Comparison of ENCODE assay signal across 26 cellular contexts in the genomic region with DNA sequence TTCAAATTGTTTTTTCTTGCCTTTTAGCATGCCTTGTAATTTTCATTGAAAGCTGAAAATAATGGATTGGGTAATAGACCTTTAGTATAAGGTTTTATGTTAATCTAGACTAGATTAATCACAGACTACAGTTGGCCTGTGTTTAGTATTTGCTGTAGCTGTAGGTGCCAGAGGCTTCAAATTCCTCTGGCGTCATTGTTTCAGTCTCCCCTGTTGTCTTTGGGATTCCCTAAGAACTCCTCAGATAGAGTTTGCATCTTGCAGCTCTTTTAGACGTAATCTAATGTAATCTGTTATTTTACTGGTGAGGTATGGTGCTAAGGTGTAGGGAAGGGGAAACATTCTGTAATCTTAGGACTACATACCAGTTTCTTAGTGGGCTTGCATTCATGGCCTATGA.
DNase-seq lines count a peak whose midpoint lies in the region; ATAC-seq, FAIRE-seq and TF ChIP-seq lines count a peak whose summit lies in the region.
"Had no signal": no experiment of that assay in that cellular context is flagged by ENCODE, and none has a peak within 500 bp of the region (broad histone marks: within the 10 kb centered on the region; RNA-seq: fewer than 3 reads in every experiment).

No MANE protein-coding gene starts in this region.

- H3K4me2 ChIP-seq in mesendoderm (ENCODE audit: low read length) = no peak overlapping the region
- H3K4me2 ChIP-seq: BLaER1 had no signal

- peaks cover 6% of the 10 kb centered on the region for H3K36me3 Mint-ChIP-seq in endodermal cell (ENCODE audit: low read depth)
- H3K36me3 Mint-ChIP-seq in activated CD8-positive, alpha-beta T cell treated with anti-CD3 and anti-CD28 coated beads for 36 hours (ENCODE audit: low read depth) = no peaks in the 10 kb centered on the region
- H3K36me3 Mint-ChIP-seq: CD14-positive monocyte; CD4-positive, CD25-positive, alpha-beta regulatory T cell had no signal

- H3K4me3 ChIP-seq in endodermal cell (ENCODE audit: low read length) (peak overlapping the region; percentile 59), mesendoderm (ENCODE audit: low read length) (no peak overlapping the region), gastrocnemius medialis (no peak overlapping the region)
- H3K4me3 ChIP-seq: BLaER1 had no signal

- TF ChIP-seq POLR2A in GM12892 (IDR thresholded peaks at IDR 0.05; ENCODE audit: low read depth, low read length) (no peak), gastrocnemius medialis (IDR thresholded peaks at IDR 0.05) (no peak)

- DNase-seq in GM12892 (ENCODE audit: insufficient read length) = no peak
- no peak for DNase-seq in endodermal cell
- DNase-seq in mesendoderm = peak; percentile 72
- DNase-seq in cerebellum (ENCODE audit: low spot score) = no peak
- no peak for DNase-seq in activated CD8-positive, alpha-beta T cell treated with anti-CD3 and anti-CD28 coated beads for 36 hours
- no peak for DNase-seq in gastrocnemius medialis
- no peak for DNase-seq in GM19238 (ENCODE audit: insufficient read length, low spot score)
- DNase-seq: 8988T; ACHN; BE2C; C1 segment of cervical spinal cord; CD4-positive, alpha-beta memory T cell; CD4-positive, CD25-positive, alpha-beta regulatory T cell; CD8-positive, alpha-beta memory T cell; COR-L47; DMS 273 treated with DMSO at 0.1 percent for 48 hours; DMS153; DMS53; DMS79; DND-41; EL; GF-D8 had no signal

- no peak overlapping the region for H2BK5ac ChIP-seq in mesendoderm (ENCODE audit: low read length)

- H4K8ac ChIP-seq in mesendoderm (ENCODE audit: low read depth, low read length) = no peak overlapping the region

- no peak overlapping the region for H2BK120ac ChIP-seq in mesendoderm (ENCODE audit: low read depth, low read length)

- no peak for ATAC-seq in activated CD8-positive, alpha-beta T cell treated with anti-CD3 and anti-CD28 coated beads for 36 hours
- no peak for ATAC-seq in gastrocnemius medialis

- H3K9me3 Mint-ChIP-seq in endodermal cell = peaks cover 25% of the 10 kb centered on the region
- H3K9me3 Mint-ChIP-seq in activated CD8-positive, alpha-beta T cell treated with anti-CD3 and anti-CD28 coated beads for 36 hours = peaks cover 7% of the 10 kb centered on the region

- in situ Hi-C loops in gastrocnemius medialis (cut with MboI; ENCODE audit: low sequenced_read_pairs in 4 of 4) = no loop called here

- no peak overlapping the region for H3K18ac ChIP-seq in mesendoderm (ENCODE audit: low read length)

- H3K4me1 Mint-ChIP-seq in endodermal cell = peaks cover 24% of the 10 kb centered on the region
- peaks cover 8% of the 10 kb centered on the region for H3K4me1 Mint-ChIP-seq in activated CD8-positive, alpha-beta T cell treated with anti-CD3 and anti-CD28 coated beads for 36 hours (ENCODE audit: low read depth)
- H3K4me1 Mint-ChIP-seq: CD14-positive monocyte; CD4-positive, alpha-beta memory T cell; CD8-positive, alpha-beta memory T cell had no signal

- H3K79me1 ChIP-seq in mesendoderm (ENCODE audit: low read length) = no peaks in the 10 kb centered on the region

- POLR2A ChIA-PET in activated CD8-positive, alpha-beta T cell treated with anti-CD3 and anti-CD28 coated beads for 36 hours (lab: Charles Lee) = interaction anchor here (1.0 kb wide), 1 partner anchor 12 kb away, joined by 3 read pairs; no protein-coding TSS in a partner anchor

- WGBS in endodermal cell (ENCODE audit: insufficient coverage in 1 of 2, insufficient read length in 1 of 2), 2 experiments = 64% methylated on average over 2 of the region's 2 CpGs; no CpG with 5 or more reads in 1 of the 2 experiments
- no CpG with 5 or more reads among the region's 2 CpGs for WGBS in mesendoderm (ENCODE audit: extremely low coverage, insufficient coverage, low lambda C conversion rate)

- H3K4me1 ChIP-seq in endodermal cell (ENCODE audit: control insufficient read depth, insufficient read depth, low read length) = peaks cover 6% of the 10 kb centered on the region
- H3K4me1 ChIP-seq in mesendoderm (ENCODE audit: control insufficient read depth, low read depth, low read length) = no peaks in the 10 kb centered on the region
- no peaks in the 10 kb centered on the region for H3K4me1 ChIP-seq in gastrocnemius medialis
- H3K4me1 ChIP-seq: BE2C, BLaER1 had no signal

- TF ChIP-seq CTCF in endodermal cell (conservative IDR thresholded peaks at IDR 0.05) (no peak), gastrocnemius medialis (IDR thresholded peaks at IDR 0.05 in 4 of 5, conservative IDR thresholded peaks at IDR 0.05 in 1 of 5) (no peak)
- TF ChIP-seq CTCF in activated CD8-positive, alpha-beta T cell treated with anti-CD3 and anti-CD28 coated beads for 36 hours (IDR thresholded peaks at IDR 0.05) = no peak

- no peak overlapping the region for H3K56ac ChIP-seq in mesendoderm (ENCODE audit: low read length)

- no peak overlapping the region for H3K9ac ChIP-seq in endodermal cell (ENCODE audit: extremely low read depth, low read length, poor library complexity, severe bottlenecking)
- no peak overlapping the region for H3K9ac ChIP-seq in mesendoderm (ENCODE audit: low read length)
- H3K9ac ChIP-seq: BLaER1 had no signal

- H3K27me3 ChIP-seq in endodermal cell (ENCODE audit: control insufficient read depth, insufficient read depth, low read length, poor library complexity, severe bottlenecking) = no peaks in the 10 kb centered on the region
- no peaks in the 10 kb centered on the region for H3K27me3 ChIP-seq in mesendoderm (ENCODE audit: insufficient read depth, low read length, poor library complexity)
- no peaks in the 10 kb centered on the region for H3K27me3 ChIP-seq in gastrocnemius medialis
- H3K27me3 ChIP-seq: BE2C, BLaER1 had no signal

- H2AK5ac ChIP-seq in mesendoderm (ENCODE audit: low read length) = no peak overlapping the region

- H3K27me3 Mint-ChIP-seq in endodermal cell (ENCODE audit: insufficient read depth) = no peaks in the 10 kb centered on the region
- H3K27me3 Mint-ChIP-seq in activated CD8-positive, alpha-beta T cell treated with anti-CD3 and anti-CD28 coated beads for 36 hours = peaks cover 16% of the 10 kb centered on the region

- CTCF ChIA-PET in activated CD8-positive, alpha-beta T cell treated with anti-CD3 and anti-CD28 coated beads for 36 hours (lab: Charles Lee) = no interaction called here

- H2BK15ac ChIP-seq in mesendoderm (replicated peaks; ENCODE audit: low read depth) = no peak overlapping the region

- no peak overlapping the region for H4K5ac ChIP-seq in mesendoderm (ENCODE audit: low read length)

- H3K79me2 ChIP-seq in mesendoderm (ENCODE audit: control insufficient read depth, insufficient read depth, low read length) = no peaks in the 10 kb centered on the region

- intact Hi-C loops in activated CD8-positive, alpha-beta T cell treated with anti-CD3 and anti-CD28 coated beads for 36 hours (cut with micrococcal nuclease) = no loop called here
- intact Hi-C loops in gastrocnemius medialis (cut with DNase I; ENCODE audit: low total_unique reads) = no loop called here

- H3K4ac ChIP-seq in mesendoderm (ENCODE audit: low read depth, low read length) = no peak overlapping the region

- H3K9me3 ChIP-seq in endodermal cell (ENCODE audit: control insufficient read depth, low read length) (peaks cover 50% of the 10 kb centered on the region), gastrocnemius medialis (no peaks in the 10 kb centered on the region)
- H3K9me3 ChIP-seq: BE2C had no signal

- H3K4me3 Mint-ChIP-seq in endodermal cell = no peak overlapping the region
- H3K4me3 Mint-ChIP-seq in activated CD8-positive, alpha-beta T cell treated with anti-CD3 and anti-CD28 coated beads for 36 hours = no peak overlapping the region
- H3K4me3 Mint-ChIP-seq: CD14-positive monocyte; CD4-positive, alpha-beta memory T cell; CD4-positive, CD25-positive, alpha-beta regulatory T cell; CD8-positive, alpha-beta memory T cell had no signal

- peak; percentile 50 for FAIRE-seq in GM12892 (lab: Jason Lieb, UNC)
- FAIRE-seq: A204.1, G401.6 had no signal

- H3K27ac ChIP-seq in endodermal cell (ENCODE audit: low read depth, low read length) (no peak overlapping the region), mesendoderm (ENCODE audit: low read depth, low read length) (no peak overlapping the region), gastrocnemius medialis (no peak overlapping the region)
- H3K27ac ChIP-seq: BLaER1 had no signal

- peak overlapping the region; percentile 74 for H3K27ac Mint-ChIP-seq in endodermal cell
- no peak overlapping the region for H3K27ac Mint-ChIP-seq in activated CD8-positive, alpha-beta T cell treated with anti-CD3 and anti-CD28 coated beads for 36 hours
- H3K27ac Mint-ChIP-seq: CD14-positive monocyte; CD4-positive, alpha-beta memory T cell; CD4-positive, CD25-positive, alpha-beta regulatory T cell; CD8-positive, alpha-beta memory T cell had no signal

- H3K36me3 ChIP-seq in endodermal cell (ENCODE audit: control insufficient read depth, insufficient read depth, low read length) (no peaks in the 10 kb centered on the region), mesendoderm (ENCODE audit: control insufficient read depth, insufficient read depth, low read length) (no peaks in the 10 kb centered on the region), gastrocnemius medialis (no peaks in the 10 kb centered on the region)
- H3K36me3 ChIP-seq: BE2C, BLaER1 had no signal

- no peak overlapping the region for H3K23ac ChIP-seq in mesendoderm (ENCODE audit: low read length)
